Comparison of ENCODE assay signal across 21 cellular contexts in the genomic region with DNA sequence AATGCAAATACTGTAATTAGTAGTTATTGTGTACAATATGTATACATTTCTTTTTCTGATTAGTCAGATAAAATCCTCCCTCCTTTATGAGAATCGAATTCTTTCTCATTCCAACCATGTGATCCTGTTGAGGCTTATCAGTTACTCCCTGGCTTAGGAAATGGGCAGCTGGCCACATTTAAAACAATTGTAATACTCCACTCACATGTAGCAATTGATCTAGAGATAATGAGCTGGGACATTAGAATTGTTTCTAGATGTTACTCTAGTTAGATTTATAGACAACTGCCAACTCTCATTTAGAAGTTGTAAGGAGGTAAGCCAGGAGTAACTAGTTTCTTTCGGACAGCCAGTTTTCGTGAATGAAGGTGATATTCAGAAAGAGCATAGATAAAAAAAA.
"Had no signal": no experiment of that assay in that cellular context is flagged by ENCODE, and none has a peak within 500 bp of the region (broad histone marks: within the 10 kb centered on the region; RNA-seq: fewer than 3 reads in every experiment).

No MANE protein-coding gene starts in this region.

- H3K4me3 ChIP-seq: colonic mucosa, esophagus squamous epithelium, gastrocnemius medialis, heart right ventricle, left lung, lower lobe of right lung, mucosa of descending colon had no signal

- ATAC-seq: effector memory CD8-positive, alpha-beta T cell; esophagus mucosa; gastrocnemius medialis; heart right ventricle; left cardiac atrium; left lung; left ventricle myocardium superior; lower lobe of right lung; mucosa of descending colon; naive thymus-derived CD4-positive, alpha-beta T cell had no signal

- DNase-seq: colonic mucosa; cortex of kidney; effector CD8-positive, alpha-beta T cell; effector memory CD8-positive, alpha-beta T cell; endodermal cell; esophagus squamous epithelium; foreskin fibroblast; foreskin melanocyte; gastrocnemius medialis; glutamatergic neuron; head of caudate nucleus; heart right ventricle; hippocampal formation; left cardiac atrium; left lung; left ventricle myocardium superior; lower lobe of right lung; mesenchymal stem cell; mucosa of descending colon; naive thymus-derived CD4-positive, alpha-beta T cell had no signal
